ENCODE assay signal across 29 cellular contexts in genomic region chr3:17116007-17116659, GRCh38.
DNase-seq lines count a peak whose midpoint lies in the region; ATAC-seq, FAIRE-seq and TF ChIP-seq lines count a peak whose summit lies in the region.
"Had no signal": no experiment of that assay in that cellular context is flagged by ENCODE, and none has a peak within 500 bp of the region (broad histone marks: within the 10 kb centered on the region; RNA-seq: fewer than 3 reads in every experiment).

No MANE protein-coding gene starts in this region.

- H2BK20ac ChIP-seq in H1 (ENCODE audit: low read length), result no peak overlapping the region

- H3K4me2 ChIP-seq in HepG2 (ENCODE audit: low read depth, low read length) (no peak overlapping the region), H1 (ENCODE audit: insufficient read depth in 1 of 2, low read depth in 2 of 2, low read length in 2 of 2) (no peak overlapping the region)

- H3K36me3 ChIP-seq in HepG2 (replicated peaks in 1 of 2; ENCODE audit: control insufficient read depth in 1 of 2, insufficient read depth in 2 of 2, low read length in 2 of 2) (no peaks in the 10 kb centered on the region), right lobe of liver (no peaks in the 10 kb centered on the region), H1 (ENCODE audit: control insufficient read depth in 2 of 4, insufficient read depth in 4 of 4, low read length in 3 of 4) (no peaks in the 10 kb centered on the region), small intestine (ENCODE audit: control insufficient read depth in 2 of 2, insufficient read depth in 2 of 2, low read length in 2 of 2) (no peaks in the 10 kb centered on the region)

- TF ChIP-seq EP300 in HepG2 (IDR thresholded peaks at IDR 0.05; ENCODE audit: low read depth in 2 of 2, low read length in 2 of 2) (no peak), HepG2 (CRISPR knock-in tag; IDR thresholded peaks at IDR 0.05; ENCODE audit: borderline replicate concordance) (no peak), Ishikawa (IDR thresholded peaks at IDR 0.05; ENCODE audit: borderline replicate concordance) (no peak), H1 (IDR thresholded peaks at IDR 0.05; ENCODE audit: borderline replicate concordance in 1 of 2, low read depth in 2 of 2, low read length in 2 of 2) (no peak)

- H3K9me3 Mint-ChIP-seq in chondrocyte (ENCODE audit: low read depth), result no peaks in the 10 kb centered on the region
- no peaks in the 10 kb centered on the region for H3K9me3 Mint-ChIP-seq in activated T-cell treated with anti-CD3 and anti-CD28 coated beads, Interleukin-2, amount 50 U/mL, for 24 hours
- H3K9me3 Mint-ChIP-seq in activated naive CD4-positive, alpha-beta T cell treated with anti-CD3 and anti-CD28 coated beads, Interleukin-2, amount 50 U/mL, for 72 hours, result peaks cover 0 to 9% of the 10 kb centered on the region in 2 donors
- H3K9me3 Mint-ChIP-seq: CD8-positive, alpha-beta T cell had no signal

- no peak overlapping the region for H3K4me3 ChIP-seq in HepG2 (replicated peaks in 1 of 3; ENCODE audit: insufficient read depth in 1 of 3, low read depth in 2 of 3, low read length in 3 of 3)
- H3K4me3 ChIP-seq in right lobe of liver, result no peak overlapping the region
- no peak overlapping the region for H3K4me3 ChIP-seq in H1 (ENCODE audit: extremely low read depth in 1 of 4, insufficient read depth in 2 of 4, low read depth in 3 of 4, low read length in 4 of 4)
- H3K4me3 ChIP-seq in small intestine (ENCODE audit: low read depth in 1 of 2, low read length in 2 of 2), result no peak overlapping the region

- no peak overlapping the region for H2BK5ac ChIP-seq in H1 (ENCODE audit: low read depth, low read length)

- no peak overlapping the region for H3K14ac ChIP-seq in H1 (ENCODE audit: insufficient read length)

- no peak overlapping the region for H4K91ac ChIP-seq in H1 (replicated peaks; ENCODE audit: insufficient read length, low read length)

- H4K8ac ChIP-seq in H1 (ENCODE audit: extremely low read depth, insufficient read depth, low read length), result no peak overlapping the region

- H3K4me1 ChIP-seq in HepG2 (ENCODE audit: insufficient read depth, low read length) (no peaks in the 10 kb centered on the region), right lobe of liver (no peaks in the 10 kb centered on the region), H1 (replicated peaks in 1 of 4; ENCODE audit: control insufficient read depth in 3 of 4, insufficient read depth in 4 of 4, low read length in 3 of 4) (no peaks in the 10 kb centered on the region), small intestine (ENCODE audit: control insufficient read depth in 2 of 2, insufficient read depth in 1 of 2, low read depth in 1 of 2, low read length in 1 of 2) (no peaks in the 10 kb centered on the region)
- H3K4me1 ChIP-seq: Caco-2 had no signal

- 19% methylated on average over 7 of the region's 8 CpGs for WGBS in HepG2 (ENCODE audit: low lambda C conversion rate)
- WGBS in right lobe of liver (ENCODE audit: insufficient coverage, low coverage, low lambda C conversion rate, missing lambda C conversion rate), result 73% methylated on average over 6 of the region's 8 CpGs
- WGBS in H1 (ENCODE audit: extremely low coverage in 1 of 2, insufficient coverage in 1 of 2, insufficient read length in 1 of 2, insufficient replicate concordance in 2 of 2, low coverage in 1 of 2, low lambda C conversion rate in 2 of 2, missing lambda C conversion rate in 1 of 2), 2 experiments, result 92% methylated on average over 8 of the region's 8 CpGs; no CpG with 5 or more reads in 1 of the 2 experiments
- WGBS in small intestine, 3 donors, result 27 to 66% (median 44%) methylated on average over 8 of the region's 8 CpGs

- TF ChIP-seq CTCF in HepG2 (CRISPR knock-in tag; IDR thresholded peaks at IDR 0.05) (no peak), right lobe of liver (IDR thresholded peaks at IDR 0.05) (no peak), H1 (IDR thresholded peaks at IDR 0.05; ENCODE audit: control extremely low read depth in 1 of 3, insufficient read depth in 1 of 3, low read depth in 1 of 3, low read length in 3 of 3) (no peak), chondrocyte (IDR thresholded peaks at IDR 0.05) (no peak)

- H4K5ac ChIP-seq in H1 (ENCODE audit: insufficient read length, low read depth, low read length), result no peak overlapping the region

- no peak overlapping the region for H3K56ac ChIP-seq in H1 (replicated peaks; ENCODE audit: insufficient read length, low read depth, low read length)

- no peak for DNase-seq in HepG2 (ENCODE audit: low spot score)
- no peak for DNase-seq in right lobe of liver
- DNase-seq in H1 (ENCODE audit: low read depth in 1 of 2, low spot score in 2 of 2), result peak in 1 of 2 experiments; percentile 39
- DNase-seq in small intestine, result peak; percentile 39
- no peak for DNase-seq in chondrocyte (ENCODE audit: low spot score)
- no peak for DNase-seq in activated T-cell treated with anti-CD3 and anti-CD28 coated beads, Interleukin-2, amount 50 U/mL, for 24 hours
- DNase-seq in activated naive CD4-positive, alpha-beta T cell treated with anti-CD3 and anti-CD28 coated beads, Interleukin-2, amount 50 U/mL, for 72 hours (ENCODE audit: low spot score in 2 of 2), result no peak
- DNase-seq: Caco-2; CD8-positive, alpha-beta T cell; DMS 273 treated with DMSO at 0.1 percent for 48 hours; DMS79; EL; H7; Karpas-422; NCI-H1092; NCI-H1417 treated with DMSO at 0.1 percent for 48 hours; NCI-H1694 treated with DMSO at 0.1 percent for 48 hours; NCI-H2081; NCI-H2227 treated with DMSO at 0.1 percent for 48 hours; NCI-H526 treated with DMSO at 0.1 percent for 48 hours; RPMI8226; SHP77 had no signal

- FAIRE-seq in HepG2 (lab: Jason Lieb, UNC), result no peak
- no peak for FAIRE-seq in H1 (lab: Jason Lieb, UNC)
- FAIRE-seq in small intestine (lab: Jason Lieb, UNC), result no peak
- FAIRE-seq: GM12892, GM19239, HTR-8/SVneo had no signal

- TF ChIP-seq RAD21 in HepG2 (CRISPR knock-in tag; IDR thresholded peaks at IDR 0.05) (no peak), Ishikawa (IDR thresholded peaks at IDR 0.05; ENCODE audit: low read depth) (no peak), H1 (IDR thresholded peaks at IDR 0.05 in 1 of 2, conservative IDR thresholded peaks at IDR 0.05 in 1 of 2; ENCODE audit: low read depth in 2 of 2, low read length in 2 of 2) (no peak)

- no TSS peak for BruUV-seq in HepG2 (replicated peaks; lab: Mats Ljungman, UMichigan)

- H3K27ac ChIP-seq in HepG2 (ENCODE audit: extremely low read length, insufficient read depth, low read length) (no peak overlapping the region), right lobe of liver (no peak overlapping the region), H1 (ENCODE audit: low read depth, low read length) (no peak overlapping the region), small intestine (ENCODE audit: low read depth in 1 of 2, low read length in 1 of 2) (no peak overlapping the region)
- H3K27ac ChIP-seq: C4-2B had no signal

- in situ Hi-C loops in HepG2 (cut with HindIII; ENCODE audit: extremely low pct_ligation_motif_present, low pct_unique_long_range_greater_than_20kb), result no loop called here

- H3K4me1 Mint-ChIP-seq in chondrocyte (ENCODE audit: low read depth), result no peaks in the 10 kb centered on the region
- H3K4me1 Mint-ChIP-seq in activated T-cell treated with anti-CD3 and anti-CD28 coated beads, Interleukin-2, amount 50 U/mL, for 24 hours (ENCODE audit: low read depth), result peaks cover 5% of the 10 kb centered on the region
- H3K4me1 Mint-ChIP-seq: IgD-negative memory B cell had no signal

- H2AFZ ChIP-seq in HepG2 (ENCODE audit: low read length), result no peak overlapping the region
- no peak overlapping the region for H2AFZ ChIP-seq in H1 (ENCODE audit: low read length)

- CTCF ChIA-PET in HepG2 (lab: Yijun Ruan, JAX; ENCODE audit: low intra/inter-chr PET ratio, low total read pairs) (no interaction called here), H1 (lab: Charles Lee; ENCODE audit: partially characterized antibody) (interaction anchor here (0.8 to 1.2 kb wide), 3 partner anchors 9 to 22 kb away, joined by 3 to 4 read pairs (median 3); no protein-coding TSS in a partner anchor)

- no peaks in the 10 kb centered on the region for H3K79me1 ChIP-seq in H1 (ENCODE audit: low read depth, low read length)

- POLR2A ChIA-PET in HepG2 (lab: Yijun Ruan, JAX), result no interaction called here
- POLR2A ChIA-PET in H1 (lab: Charles Lee; ENCODE audit: partially characterized antibody), result no interaction called here

- H3K27me3 ChIP-seq in HepG2 (ENCODE audit: control insufficient read depth in 1 of 2, insufficient read depth in 2 of 2, low read length in 2 of 2), result no peaks in the 10 kb centered on the region; a peak in 2 of 5 replicates
- no peaks in the 10 kb centered on the region for H3K27me3 ChIP-seq in right lobe of liver
- no peaks in the 10 kb centered on the region for H3K27me3 ChIP-seq in H1 (replicated peaks in 1 of 4; ENCODE audit: control insufficient read depth in 3 of 4, extremely low read depth in 1 of 4, insufficient read depth in 3 of 4, low read length in 3 of 4)
- H3K27me3 ChIP-seq in small intestine (ENCODE audit: control insufficient read depth in 2 of 2, insufficient read depth in 2 of 2, low read length in 2 of 2), result no peaks in the 10 kb centered on the region

- H2BK15ac ChIP-seq in H1 (ENCODE audit: low read length), result no peak overlapping the region

- H3K4ac ChIP-seq in H1 (replicated peaks; ENCODE audit: insufficient read length, low read depth, low read length), result no peak overlapping the region

- TF ChIP-seq POLR2A in HepG2 (IDR thresholded peaks at IDR 0.05; ENCODE audit: insufficient read depth in 1 of 2, low read depth in 2 of 2, low read length in 2 of 2), result no peak
- TF ChIP-seq POLR2A in right lobe of liver (IDR thresholded peaks at IDR 0.05), result no peak
- TF ChIP-seq POLR2A in H1 (IDR thresholded peaks at IDR 0.05; ENCODE audit: control extremely low read depth in 1 of 2, low read depth in 2 of 2, low read length in 2 of 2), result no peak

- H2BK12ac ChIP-seq in H1 (ENCODE audit: low read depth, low read length), result no peak overlapping the region

- H3K23ac ChIP-seq in H1 (ENCODE audit: insufficient read length), result no peak overlapping the region

- no peaks in the 10 kb centered on the region for H3K27me3 Mint-ChIP-seq in chondrocyte (ENCODE audit: low read depth)
- H3K27me3 Mint-ChIP-seq in activated T-cell treated with anti-CD3 and anti-CD28 coated beads, Interleukin-2, amount 50 U/mL, for 24 hours, result no peaks in the 10 kb centered on the region
- H3K27me3 Mint-ChIP-seq: B cell, IgD-negative memory B cell had no signal

- H3K79me2 ChIP-seq in HepG2 (ENCODE audit: insufficient read depth, low read length) (no peaks in the 10 kb centered on the region), H1 (ENCODE audit: control insufficient read depth in 1 of 2, insufficient read depth in 2 of 2, low read length in 2 of 2) (no peaks in the 10 kb centered on the region)

- H3K4me3 Mint-ChIP-seq in chondrocyte (ENCODE audit: unreplicated experiment), result no peak overlapping the region
- no peak overlapping the region for H3K4me3 Mint-ChIP-seq in activated T-cell treated with anti-CD3 and anti-CD28 coated beads, Interleukin-2, amount 50 U/mL, for 24 hours
- H3K4me3 Mint-ChIP-seq: B cell; CD8-positive, alpha-beta T cell; IgD-negative memory B cell had no signal

- no peak overlapping the region for H2BK120ac ChIP-seq in H1 (replicated peaks; ENCODE audit: low read depth, low read length)

- H3K36me3 Mint-ChIP-seq in chondrocyte (ENCODE audit: low read depth), result no peaks in the 10 kb centered on the region
- no peaks in the 10 kb centered on the region for H3K36me3 Mint-ChIP-seq in activated T-cell treated with anti-CD3 and anti-CD28 coated beads, Interleukin-2, amount 50 U/mL, for 24 hours (ENCODE audit: low read depth)
- no peaks in the 10 kb centered on the region for H3K36me3 Mint-ChIP-seq in activated naive CD4-positive, alpha-beta T cell treated with anti-CD3 and anti-CD28 coated beads, Interleukin-2, amount 50 U/mL, for 72 hours
- H3K36me3 Mint-ChIP-seq: CD8-positive, alpha-beta T cell had no signal

- H4K20me1 ChIP-seq in HepG2 (ENCODE audit: insufficient read depth, low read length), result no peaks in the 10 kb centered on the region
- no peaks in the 10 kb centered on the region for H4K20me1 ChIP-seq in H1 (replicated peaks in 1 of 2; ENCODE audit: control insufficient read depth in 1 of 2, insufficient read depth in 2 of 2, low read length in 2 of 2)

- H3K9me3 ChIP-seq in HepG2 (ENCODE audit: low read length), result no peaks in the 10 kb centered on the region
- no peaks in the 10 kb centered on the region for H3K9me3 ChIP-seq in right lobe of liver
- H3K9me3 ChIP-seq in H1 (ENCODE audit: insufficient read depth in 2 of 2, low read depth in 1 of 2, low read length in 1 of 2), result no peaks in the 10 kb centered on the region
- no peaks in the 10 kb centered on the region for H3K9me3 ChIP-seq in small intestine (ENCODE audit: control insufficient read depth, low read depth)
- H3K9me3 ChIP-seq: Caco-2 had no signal

- no peaks in the 10 kb centered on the region for H3K23me2 ChIP-seq in H1 (ENCODE audit: low read depth, low read length)

- ATAC-seq in HepG2 (no peak), right lobe of liver (no peak)
- no peak for ATAC-seq in activated naive CD4-positive, alpha-beta T cell treated with anti-CD3 and anti-CD28 coated beads, Interleukin-2, amount 50 U/mL, for 72 hours
- ATAC-seq: CD8-positive, alpha-beta T cell had no signal

- no peak overlapping the region for H3K27ac Mint-ChIP-seq in chondrocyte (ENCODE audit: unreplicated experiment)
- no peak overlapping the region for H3K27ac Mint-ChIP-seq in activated T-cell treated with anti-CD3 and anti-CD28 coated beads, Interleukin-2, amount 50 U/mL, for 24 hours
- H3K27ac Mint-ChIP-seq in activated naive CD4-positive, alpha-beta T cell treated with anti-CD3 and anti-CD28 coated beads, Interleukin-2, amount 50 U/mL, for 72 hours, result no peak overlapping the region
- H3K27ac Mint-ChIP-seq: B cell; CD8-positive, alpha-beta T cell; IgD-negative memory B cell had no signal

- H3K9ac ChIP-seq in HepG2 (ENCODE audit: insufficient read depth, low read depth, low read length), result no peak overlapping the region
- H3K9ac ChIP-seq in H1 (replicated peaks in 1 of 4; ENCODE audit: extremely low read depth in 1 of 4, low read depth in 3 of 4, low read length in 3 of 4), result no peak overlapping the region

- H3K18ac ChIP-seq in H1 (ENCODE audit: extremely low read depth, low read length), result no peak overlapping the region

- H2AK5ac ChIP-seq in H1 (ENCODE audit: low read depth, low read length), result no peak overlapping the region

- intact Hi-C loops in HepG2 (cut with micrococcal nuclease; ENCODE audit: unreplicated experiment) (no loop called here), right lobe of liver (cut with DNase I) (no loop called here)

Comparison
In these comparisons a context has a peak if more than half of its experiments do, and no peak if none do; other contexts are left out.
1. Of the 41 proteins assayed by ChIP-seq in both HepG2 and H1: peak only in HepG2: none; only in H1: none; in both: CEBPB; in neither: 40.